In genomic region chr11:45102810-45103621, GRCh38 we compare ENCODE assay signal across 8 cellular contexts.
A peak's percentile ranks its signal among the peaks of the same experiment; 100 is the strongest.
DNase-seq lines count a peak whose midpoint lies in the region; ATAC-seq lines count a peak whose summit lies in the region.

No MANE protein-coding gene starts in this region.

- peak; percentile 98 for ATAC-seq in HG02759 (IDR thresholded peaks at IDR 0.05; ENCODE audit: unreplicated experiment)

- peak; percentile 80 for DNase-seq in NK-92 treated with Interleukin-12 subunit alpha and Interleukin-12 subunit beta, amount 100 ng/mL, for 24 hours (lab: John Stamatoyannopoulos, UW)
- DNase-seq in NK-92 (lab: John Stamatoyannopoulos, UW; ENCODE audit: unreplicated experiment) (no peak), NCI-H226 (peak; percentile 91), dedifferentiated amniotic fluid mesenchymal stem cell (ENCODE audit: extremely low spot score) (peak; percentile 49), medulla oblongata (ENCODE audit: extremely low spot score) (peak; percentile 83)
- peak; percentile 61 to 78 for DNase-seq in activated CD4-positive, alpha-beta T cell treated with anti-CD3 and anti-CD28 coated beads for 4 hours
- peak; percentile 28 for DNase-seq in stimulated activated CD8-positive, alpha-beta memory T cell treated with anti-CD3 and anti-CD28 coated beads, Interleukin-7, amount 100 ng/mL, for 24 hours (ENCODE audit: low read depth)
